26 cellular contexts compared by ENCODE assay signal in the genomic region with DNA sequence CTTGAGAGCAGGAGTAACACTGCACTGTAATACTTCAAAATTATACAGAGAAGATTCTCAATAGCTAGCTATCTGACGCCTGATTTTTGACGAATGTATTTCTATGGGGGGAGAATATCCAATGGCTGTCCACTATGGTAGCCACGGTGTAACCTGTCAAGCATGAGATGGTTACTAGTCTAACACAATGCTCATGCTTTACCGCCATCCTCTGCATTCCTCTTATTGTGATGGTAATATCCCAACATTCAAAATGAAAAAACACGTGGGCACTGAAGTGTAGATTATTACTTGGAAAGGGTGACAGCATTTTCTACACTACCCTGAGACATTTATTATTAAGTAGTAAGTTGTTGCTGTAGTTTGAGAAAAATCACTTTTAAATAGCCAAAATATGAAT.
"Had no signal": no experiment of that assay in that cellular context is flagged by ENCODE, and none has a peak within 500 bp of the region (broad histone marks: within the 10 kb centered on the region; RNA-seq: fewer than 3 reads in every experiment).

No MANE protein-coding gene starts in this region.

- H3K4me3 Mint-ChIP-seq: memory B cell; mesothelial cell of epicardium; naive B cell; natural killer cell treated with Interleukin-12 subunit alpha and Interleukin-12 subunit beta and Interleukin-15 and Interleukin-18, amount 100 ng/mL, for 72 hours; neural crest cell; stimulated activated memory B cell treated with anti-CD40 and anti-IgM and Interleukin-4, amounts not matched to agents 10 μg/mL and 1 μg/mL and 100 μg/mL, for 72 hours; type B pancreatic cell had no signal

- DNase-seq: dorsolateral prefrontal cortex; effector CD4-positive, alpha-beta T cell; foreskin keratinocyte; glutamatergic neuron; heart right ventricle; hippocampal formation; mucosa of descending colon; naive B cell; nucleus accumbens; sigmoid colon; stimulated activated CD4-positive, alpha-beta T cell treated with anti-CD3 and anti-CD28 coated beads, Interleukin-4, amount 100 ng/mL, for 4 hours; stimulated activated naive CD8-positive, alpha-beta T cell treated with anti-CD3 and anti-CD28 coated beads, Interleukin-15, Interleukin-2, amounts not matched to agents 100 U/mL and 50 U/mL, for 24 hours; substantia nigra; testis; tibial artery had no signal

- H3K4me1 Mint-ChIP-seq: memory B cell; naive B cell; stimulated activated memory B cell treated with anti-CD40 and anti-IgM and Interleukin-4, amounts not matched to agents 10 μg/mL and 1 μg/mL and 100 μg/mL, for 72 hours had no signal

- H3K27ac ChIP-seq: dorsolateral prefrontal cortex, esophagus muscularis mucosa, foreskin keratinocyte, heart right ventricle, prostate gland, right atrium auricular region, sigmoid colon, testis, tibial artery had no signal

- H3K4me3 ChIP-seq: dorsolateral prefrontal cortex, esophagus muscularis mucosa, heart right ventricle, lung, mucosa of descending colon, prostate gland, right atrium auricular region, sigmoid colon, testis, tibial artery had no signal

- H3K27me3 ChIP-seq: dorsolateral prefrontal cortex, esophagus muscularis mucosa, foreskin keratinocyte, heart right ventricle, right atrium auricular region, sigmoid colon, testis, tibial artery had no signal

- H3K36me3 Mint-ChIP-seq: memory B cell; naive B cell; natural killer cell treated with Interleukin-12 subunit alpha and Interleukin-12 subunit beta and Interleukin-15 and Interleukin-18, amount 100 ng/mL, for 72 hours; stimulated activated memory B cell treated with anti-CD40 and anti-IgM and Interleukin-4, amounts not matched to agents 10 μg/mL and 1 μg/mL and 100 μg/mL, for 72 hours had no signal

- H3K9me3 Mint-ChIP-seq: memory B cell; mesothelial cell of epicardium; natural killer cell treated with Interleukin-12 subunit alpha and Interleukin-12 subunit beta and Interleukin-15 and Interleukin-18, amount 100 ng/mL, for 72 hours; neural crest cell; stimulated activated memory B cell treated with anti-CD40 and anti-IgM and Interleukin-4, amounts not matched to agents 10 μg/mL and 1 μg/mL and 100 μg/mL, for 72 hours; type B pancreatic cell had no signal

- H3K36me3 ChIP-seq: esophagus muscularis mucosa, prostate gland, right atrium auricular region, sigmoid colon, tibial artery had no signal

- ATAC-seq: foreskin keratinocyte; heart right ventricle; left lobe of liver; mucosa of descending colon; natural killer cell treated with Interleukin-12 subunit alpha and Interleukin-12 subunit beta and Interleukin-15 and Interleukin-18, amount 100 ng/mL, for 72 hours; stimulated activated memory B cell treated with anti-CD40 and anti-IgM and Interleukin-4, amounts not matched to agents 10 μg/mL and 1 μg/mL and 100 μg/mL, for 72 hours; stimulated activated naive CD8-positive, alpha-beta T cell treated with anti-CD3 and anti-CD28 coated beads, Interleukin-15, Interleukin-2, amounts not matched to agents 100 U/mL and 50 U/mL, for 24 hours had no signal

- H3K9me3 ChIP-seq: esophagus muscularis mucosa, heart right ventricle, mucosa of descending colon, prostate gland, right atrium auricular region, sigmoid colon, testis, tibial artery had no signal

- H3K4me1 ChIP-seq: foreskin keratinocyte, prostate gland, testis, tibial artery had no signal

- H3K27ac Mint-ChIP-seq: memory B cell; mesothelial cell of epicardium; naive B cell; natural killer cell treated with Interleukin-12 subunit alpha and Interleukin-12 subunit beta and Interleukin-15 and Interleukin-18, amount 100 ng/mL, for 72 hours; stimulated activated memory B cell treated with anti-CD40 and anti-IgM and Interleukin-4, amounts not matched to agents 10 μg/mL and 1 μg/mL and 100 μg/mL, for 72 hours; type B pancreatic cell had no signal

- H3K27me3 Mint-ChIP-seq: naive B cell; stimulated activated memory B cell treated with anti-CD40 and anti-IgM and Interleukin-4, amounts not matched to agents 10 μg/mL and 1 μg/mL and 100 μg/mL, for 72 hours; type B pancreatic cell had no signal
